Comparison of ENCODE assay signal across 23 cellular contexts in genomic region chr4:40581254-40582140, GRCh38. TPM values are rescaled to one million over a fixed set of nuclear protein-coding genes. Genes with fewer than 3 reads are reported as not detected.
DNase-seq lines count a peak whose midpoint lies in the region; ATAC-seq and TF ChIP-seq lines count a peak whose summit lies in the region.
"Had no signal": no experiment of that assay in that cellular context is flagged by ENCODE, and none has a peak within 500 bp of the region (broad histone marks: within the 10 kb centered on the region; RNA-seq: fewer than 3 reads in every experiment).

No MANE protein-coding gene starts in this region.

- DNase-seq in activated T-cell treated with anti-CD3 and anti-CD28 coated beads, Interleukin-2, amount 50 U/mL, for 48 hours, result peak; percentile 26 to 31
- DNase-seq in activated T-cell treated with anti-CD3 and anti-CD28 coated beads for 4 hours (no peak), NCI-H226 (peak; percentile 44), endodermal cell (no peak), SIG-M5 treated with dmso at 0.1 percent for 504 hours (lab: John Stamatoyannopoulos, UW; ENCODE audit: unreplicated experiment) (no peak), NCI-H2029 treated with DMSO at 0.1 percent for 48 hours (lab: John Stamatoyannopoulos, UW) (no peak)
- no peak for DNase-seq in stimulated activated naive B cell treated with anti-CD40 and anti-IgM and Interleukin-4, amounts not matched to agents 10 μg/mL and 1 μg/mL and 100 μg/mL, for 72 hours
- DNase-seq: activated naive CD4-positive, alpha-beta T cell treated with Interleukin-2 at 50 U/mL for 16 hours; CD4-positive, alpha-beta memory T cell; colonic mucosa; DMS79 treated with DMSO at 0.1 percent for 48 hours; GOT3; hypothalamus; kidney glomerular epithelial cell; natural killer cell; NCI-H1048; NCI-H524; SHP77 treated with DMSO at 0.1 percent for 48 hours; stimulated activated CD4-positive, alpha-beta T cell treated with anti-CD3 and anti-CD28 coated beads, Interleukin-12 subunit alpha, Interleukin-12 subunit beta, amount 100 ng/mL, for 4 hours had no signal

- no peak overlapping the region for H3K9ac ChIP-seq in endodermal cell (ENCODE audit: extremely low read depth, low read length, poor library complexity, severe bottlenecking)

- H3K9me3 Mint-ChIP-seq in endodermal cell, result no peaks in the 10 kb centered on the region
- H3K9me3 Mint-ChIP-seq in stimulated activated naive B cell treated with anti-CD40 and anti-IgM and Interleukin-4, amounts not matched to agents 10 μg/mL and 1 μg/mL and 100 μg/mL, for 72 hours, result no peaks in the 10 kb centered on the region
- H3K9me3 Mint-ChIP-seq: memory B cell; natural killer cell; stimulated activated effector memory CD8-positive, alpha-beta T cell treated with anti-CD3 and anti-CD28 coated beads, Interleukin-12 subunit alpha, Interleukin-12 subunit beta, amount 100 ng/mL, for 72 hours had no signal

- H3K4me3 Mint-ChIP-seq in endodermal cell, result peak overlapping the region; percentile 15
- H3K4me3 Mint-ChIP-seq in stimulated activated naive B cell treated with anti-CD40 and anti-IgM and Interleukin-4, amounts not matched to agents 10 μg/mL and 1 μg/mL and 100 μg/mL, for 72 hours, result no peak overlapping the region
- H3K4me3 Mint-ChIP-seq: CD4-positive, alpha-beta memory T cell; memory B cell; natural killer cell; stimulated activated effector memory CD8-positive, alpha-beta T cell treated with anti-CD3 and anti-CD28 coated beads, Interleukin-12 subunit alpha, Interleukin-12 subunit beta, amount 100 ng/mL, for 72 hours had no signal

- no peaks in the 10 kb centered on the region for H3K9me3 ChIP-seq in endodermal cell (ENCODE audit: control insufficient read depth, low read length)
- H3K9me3 ChIP-seq: colonic mucosa, tibial nerve had no signal

- ATAC-seq in stimulated activated naive B cell treated with anti-CD40 and anti-IgM and Interleukin-4, amounts not matched to agents 10 μg/mL and 1 μg/mL and 100 μg/mL, for 72 hours (replicated peaks), result no peak
- ATAC-seq in GM18505 (IDR thresholded peaks at IDR 0.05; ENCODE audit: unreplicated experiment), result no peak
- ATAC-seq: natural killer cell; stimulated activated effector memory CD8-positive, alpha-beta T cell treated with anti-CD3 and anti-CD28 coated beads, Interleukin-12 subunit alpha, Interleukin-12 subunit beta, amount 100 ng/mL, for 72 hours had no signal

- WGBS in endodermal cell (ENCODE audit: insufficient coverage in 1 of 2, insufficient read length in 1 of 2), 2 experiments, result 89 to 95% methylated on average over 11 to 14 of the region's 15 CpGs

- H3K4me3 ChIP-seq in endodermal cell (ENCODE audit: low read length), result no peak overlapping the region
- H3K4me3 ChIP-seq: colonic mucosa, tibial nerve had no signal

- peaks cover 14% of the 10 kb centered on the region for H3K4me1 ChIP-seq in endodermal cell (ENCODE audit: control insufficient read depth, insufficient read depth, low read length)
- H3K4me1 ChIP-seq: colonic mucosa had no signal

- H3K4me1 Mint-ChIP-seq in endodermal cell, result peaks cover 53% of the 10 kb centered on the region
- peaks cover 30 to 36% of the 10 kb centered on the region in 2 donors for H3K4me1 Mint-ChIP-seq in stimulated activated naive B cell treated with anti-CD40 and anti-IgM and Interleukin-4, amounts not matched to agents 10 μg/mL and 1 μg/mL and 100 μg/mL, for 72 hours

- no peak for TF ChIP-seq CTCF in endodermal cell (conservative IDR thresholded peaks at IDR 0.05)

- no peaks in the 10 kb centered on the region for H3K27me3 ChIP-seq in endodermal cell (ENCODE audit: control insufficient read depth, insufficient read depth, low read length, poor library complexity, severe bottlenecking)
- H3K27me3 ChIP-seq: colonic mucosa, tibial nerve had no signal

- H3K36me3 Mint-ChIP-seq in endodermal cell (ENCODE audit: low read depth), result peaks cover 12% of the 10 kb centered on the region
- H3K36me3 Mint-ChIP-seq in stimulated activated naive B cell treated with anti-CD40 and anti-IgM and Interleukin-4, amounts not matched to agents 10 μg/mL and 1 μg/mL and 100 μg/mL, for 72 hours, result no peaks in the 10 kb centered on the region
- H3K36me3 Mint-ChIP-seq: CD4-positive, alpha-beta memory T cell; natural killer cell; stimulated activated effector memory CD8-positive, alpha-beta T cell treated with anti-CD3 and anti-CD28 coated beads, Interleukin-12 subunit alpha, Interleukin-12 subunit beta, amount 100 ng/mL, for 72 hours had no signal

- no peak overlapping the region for H3K27ac ChIP-seq in endodermal cell (ENCODE audit: low read depth, low read length)
- H3K27ac ChIP-seq: colonic mucosa, tibial nerve had no signal

- peak overlapping the region; percentile 53 for H3K27ac Mint-ChIP-seq in endodermal cell
- H3K27ac Mint-ChIP-seq in stimulated activated naive B cell treated with anti-CD40 and anti-IgM and Interleukin-4, amounts not matched to agents 10 μg/mL and 1 μg/mL and 100 μg/mL, for 72 hours, result peak overlapping the region; percentile 60
- H3K27ac Mint-ChIP-seq: CD4-positive, alpha-beta memory T cell; natural killer cell; stimulated activated effector memory CD8-positive, alpha-beta T cell treated with anti-CD3 and anti-CD28 coated beads, Interleukin-12 subunit alpha, Interleukin-12 subunit beta, amount 100 ng/mL, for 72 hours had no signal

- no peak for TF ChIP-seq POLR2A in GM18505 (IDR thresholded peaks at IDR 0.05; ENCODE audit: borderline replicate concordance, extremely low read depth, insufficient read depth, insufficient read length)

- no peaks in the 10 kb centered on the region for H3K27me3 Mint-ChIP-seq in endodermal cell (ENCODE audit: insufficient read depth)
- no peaks in the 10 kb centered on the region for H3K27me3 Mint-ChIP-seq in stimulated activated naive B cell treated with anti-CD40 and anti-IgM and Interleukin-4, amounts not matched to agents 10 μg/mL and 1 μg/mL and 100 μg/mL, for 72 hours
- H3K27me3 Mint-ChIP-seq: memory B cell had no signal

- H3K36me3 ChIP-seq in endodermal cell (ENCODE audit: control insufficient read depth, insufficient read depth, low read length), result no peaks in the 10 kb centered on the region
- H3K36me3 ChIP-seq: colonic mucosa, tibial nerve had no signal

RNA-seq across cellular contexts. Expression of gene RBM47, which starts 48.2 kb away (rescaled TPM):
- total RNA-seq in endodermal cell, result 10 to 100 TPM; 71.7 to 90.6 TPM
- 9.9 TPM for polyA plus RNA-seq in endodermal cell (2013, experiment 1 of 2)
- 8.1 TPM for polyA plus RNA-seq in endodermal cell (2013, experiment 2 of 2)

Comparison
In these comparisons a context has a peak if more than half of its experiments do, and no peak if none do; other contexts are left out.
1. DNase-seq: peak in activated T-cell treated with anti-CD3 and anti-CD28 coated beads, Interleukin-2, amount 50 U/mL, for 48 hours (2 of 2) and NCI-H226 (single experiment); none in activated T-cell treated with anti-CD3 and anti-CD28 coated beads for 4 hours (single experiment), endodermal cell (single experiment), stimulated activated naive B cell treated with anti-CD40 and anti-IgM and Interleukin-4, amounts not matched to agents 10 μg/mL and 1 μg/mL and 100 μg/mL, for 72 hours (single experiment), SIG-M5 treated with dmso at 0.1 percent for 504 hours (single experiment) and NCI-H2029 treated with DMSO at 0.1 percent for 48 hours (single experiment).